ENCODE assay signal across 1 cellular context in genomic region chr2:170101789-170102188, GRCh38.
TF ChIP-seq lines count a peak whose summit lies in the region.

No MANE protein-coding gene starts in this region.

TF ChIP-seq in K562, 482 proteins besides CTCF, POLR2A, EP300 and RAD21 (continued from another document and continues in another):
- TF ChIP-seq E2F8 (IDR thresholded peaks at IDR 0.05; ENCODE audit: low read depth, partially characterized antibody) = no peak
- TF ChIP-seq FOXP1 (CRISPR knock-in tag; IDR thresholded peaks at IDR 0.05) = no peak
- no peak for TF ChIP-seq IRF1 (CRISPR knock-in tag; IDR thresholded peaks at IDR 0.05; ENCODE audit: borderline replicate concordance)
- TF ChIP-seq MNT (conservative IDR thresholded peaks at IDR 0.05) = 0 out of 4 replicates have a peak, but pooled peaks of 1 of the 2 experiments have one; percentile 11
- no peak for TF ChIP-seq ZNF384 (IDR thresholded peaks at IDR 0.05; ENCODE audit: low read depth, low read length)
- TF ChIP-seq CBX5 (IDR thresholded peaks at IDR 0.05; ENCODE audit: borderline replicate concordance, low read depth) = no peak
- TF ChIP-seq SMAD3 (CRISPR knock-in tag; conservative IDR thresholded peaks at IDR 0.05) = no peak
- no peak for TF ChIP-seq FOXJ2 (tag; IDR thresholded peaks at IDR 0.05)
- TF ChIP-seq DLX4 (CRISPR knock-in tag; IDR thresholded peaks at IDR 0.05) = no peak
- TF ChIP-seq CTBP1 (IDR thresholded peaks at IDR 0.05; ENCODE audit: borderline replicate concordance) = peak; percentile 33; the same call in 1 of the 2 replicates
- peak; percentile 16; the same call in 1 of the 2 replicates for TF ChIP-seq SMARCE1 (IDR thresholded peaks at IDR 0.05)
- TF ChIP-seq ATF3 (IDR thresholded peaks at IDR 0.05) = peak; percentile 37; the same call in 1 of the 2 replicates
- TF ChIP-seq ATF3 (CRISPR knock-in tag; conservative IDR thresholded peaks at IDR 0.05) = no peak
- TF ChIP-seq FOXA3 (CRISPR knock-in tag; conservative IDR thresholded peaks at IDR 0.05 in 1 of 2, IDR thresholded peaks at IDR 0.05 in 1 of 2) = peak; percentile 25 to 78; a peak in 3 of 4 replicates
- TF ChIP-seq SMARCA5 (IDR thresholded peaks at IDR 0.05) = no peak
- peak; percentile 74 for TF ChIP-seq ARID1B (IDR thresholded peaks at IDR 0.05)
- no peak for TF ChIP-seq ZNF717 (CRISPR knock-in tag; IDR thresholded peaks at IDR 0.05)
- TF ChIP-seq BRCA1 (IDR thresholded peaks at IDR 0.05) = no peak
- TF ChIP-seq BRCA1 (CRISPR knock-in tag; IDR thresholded peaks at IDR 0.05) = no peak
- peak; percentile 37; the same call in 1 of the 2 replicates for TF ChIP-seq SOX6 (IDR thresholded peaks at IDR 0.05)
- no peak for TF ChIP-seq ZNF436 (CRISPR knock-in tag; IDR thresholded peaks at IDR 0.05)
- TF ChIP-seq HIVEP1 (CRISPR knock-in tag; IDR thresholded peaks at IDR 0.05) = no peak
- TF ChIP-seq ZBTB11 (CRISPR knock-in tag; IDR thresholded peaks at IDR 0.05) = no peak
- TF ChIP-seq MEF2A (IDR thresholded peaks at IDR 0.05; ENCODE audit: control insufficient read depth, low read depth, low read length) = no peak
- TF ChIP-seq CREB5 (CRISPR knock-in tag; IDR thresholded peaks at IDR 0.05) = no peak
- no peak for TF ChIP-seq HLTF (IDR thresholded peaks at IDR 0.05)
- no peak for TF ChIP-seq ZNF407 (IDR thresholded peaks at IDR 0.05; ENCODE audit: low read depth)
- TF ChIP-seq TAF9B (IDR thresholded peaks at IDR 0.05; ENCODE audit: partially characterized antibody) = no peak
- no peak for TF ChIP-seq CBX3 (IDR thresholded peaks at IDR 0.05; ENCODE audit: borderline replicate concordance in 1 of 2, low read length in 2 of 2)
- no peak for TF ChIP-seq RBM25 (IDR thresholded peaks at IDR 0.05; ENCODE audit: low read depth, low read length, severe bottlenecking)
- no peak for TF ChIP-seq ZBTB1 (CRISPR knock-in tag; IDR thresholded peaks at IDR 0.05; ENCODE audit: borderline replicate concordance, low read depth)
- no peak for TF ChIP-seq PCBP2 (IDR thresholded peaks at IDR 0.05; ENCODE audit: low read depth, low read length, poor library complexity, severe bottlenecking)
- no peak for TF ChIP-seq ETV6 (IDR thresholded peaks at IDR 0.05; ENCODE audit: borderline replicate concordance in 1 of 2, low read depth in 2 of 2, low read length in 1 of 2)
- no peak for TF ChIP-seq ETV6 (CRISPR knock-in tag; IDR thresholded peaks at IDR 0.05; ENCODE audit: borderline replicate concordance)
- no peak for TF ChIP-seq LEF1 (IDR thresholded peaks at IDR 0.05)
- no peak for TF ChIP-seq HOXB6 (CRISPR knock-in tag; IDR thresholded peaks at IDR 0.05; ENCODE audit: borderline replicate concordance)
- TF ChIP-seq SREBF1 (IDR thresholded peaks at IDR 0.05; ENCODE audit: borderline replicate concordance, low read depth, low read length) = no peak
- 0 out of 2 replicates have a peak, but pooled peaks have one; percentile 24 for TF ChIP-seq DPF2 (IDR thresholded peaks at IDR 0.05)
- no peak for TF ChIP-seq SIX5 (IDR thresholded peaks at IDR 0.05; ENCODE audit: borderline replicate concordance in 1 of 2, insufficient read depth in 1 of 2, low read depth in 1 of 2, low read length in 2 of 2)
- TF ChIP-seq NCOA2 (IDR thresholded peaks at IDR 0.05; ENCODE audit: partially characterized antibody in 2 of 2) = no peak
- TF ChIP-seq L3MBTL2 (IDR thresholded peaks at IDR 0.05) = no peak
- TF ChIP-seq CBFA2T3 (IDR thresholded peaks at IDR 0.05) = peak; percentile 66
